ENCODE assay signal across 10 cellular contexts in the genomic region with DNA sequence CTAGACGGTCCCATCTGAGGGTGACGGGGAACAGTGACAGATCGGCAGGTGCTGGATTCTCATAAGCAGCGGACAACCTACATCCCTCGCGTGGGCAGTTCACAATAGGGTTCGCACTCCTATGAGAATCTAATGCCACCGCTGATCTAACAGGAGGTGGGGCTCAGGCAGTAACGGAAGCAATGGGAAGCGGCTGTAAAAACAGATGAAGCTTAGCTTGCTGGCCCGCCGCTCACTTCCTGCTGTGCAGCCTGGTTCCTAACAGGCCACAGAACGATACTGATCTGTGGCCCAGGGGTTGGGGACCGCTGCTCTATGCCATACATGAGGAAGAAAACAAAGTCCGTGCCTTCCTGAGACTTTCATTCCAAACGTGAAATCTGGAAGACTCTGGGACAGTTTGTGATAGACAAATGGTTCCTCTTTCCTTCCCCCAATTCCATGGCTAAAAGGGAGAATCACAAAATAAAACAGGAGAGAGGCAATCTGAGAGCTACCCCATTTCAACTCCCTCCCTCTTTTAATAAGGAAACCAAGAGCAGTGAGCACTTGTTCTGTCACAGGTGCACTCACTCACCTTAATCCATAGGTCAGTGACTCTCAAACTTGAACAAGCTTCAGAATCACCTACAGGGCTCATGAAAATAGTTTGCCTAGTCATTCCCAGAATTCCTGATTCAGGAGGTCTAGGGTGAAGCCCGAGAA. TPM values are rescaled to one million over a fixed set of nuclear protein-coding genes. Genes with fewer than 3 reads are reported as not detected.
DNase-seq lines count a peak whose midpoint lies in the region; ATAC-seq and TF ChIP-seq lines count a peak whose summit lies in the region.
"Had no signal": no experiment of that assay in that cellular context is flagged by ENCODE, and none has a peak within 500 bp of the region (broad histone marks: within the 10 kb centered on the region; RNA-seq: fewer than 3 reads in every experiment).

No MANE protein-coding gene starts in this region.

- DNase-seq in activated T-helper 1 cell treated with Interleukin-2 at 50 U/mL for 16 hours (ENCODE audit: low read depth) = peak; percentile 33
- peak in 1 of 2 donors; percentile 42 for DNase-seq in left lung
- DNase-seq in transverse colon = peak; percentile 18
- DNase-seq in osteoblast (ENCODE audit: insufficient read length, low spot score, missing footprints) = no peak
- no peak for DNase-seq in LoVo (ENCODE audit: low spot score)

- H3K4me2 ChIP-seq in osteoblast (ENCODE audit: insufficient read depth, low read length) = no peak overlapping the region

- intact Hi-C loops in left lung (cut with DNase I) = no loop called here
- intact Hi-C loops in transverse colon (cut with DNase I; ENCODE audit: low total_unique reads) = no loop called here

- no peak overlapping the region for H3K4me3 ChIP-seq in left lung
- no peak overlapping the region for H3K4me3 ChIP-seq in transverse colon
- H3K4me3 ChIP-seq in osteoblast (ENCODE audit: insufficient read depth, low read length) = no peak overlapping the region

- no peak overlapping the region for H2AFZ ChIP-seq in osteoblast (ENCODE audit: low read length)

- H3K27ac ChIP-seq in left lung (peak overlapping the region in 1 of 2 donors; percentile 64), transverse colon (peak overlapping the region in 2 of 4 donors; percentile 5 to 21), osteoblast (ENCODE audit: low read depth, low read length) (no peak overlapping the region)

- WGBS in transverse colon (ENCODE audit: low coverage in 1 of 2), 2 donors = 43 to 74% methylated on average over 5 to 17 of the region's 17 CpGs

- peaks cover 2 to 40% of the 10 kb centered on the region in 2 donors for H3K4me1 ChIP-seq in left lung
- H3K4me1 ChIP-seq in transverse colon = peaks cover 0 to 21% (median 3%) of the 10 kb centered on the region in 4 donors
- peaks cover 6% of the 10 kb centered on the region for H3K4me1 ChIP-seq in osteoblast (ENCODE audit: insufficient read depth, low read length)

- H3K27ac Mint-ChIP-seq in IgD-negative memory B cell = peak overlapping the region in 2 of 3 donors; percentile 64 to 67

- peaks cover 4% of the 10 kb centered on the region for H4K20me1 ChIP-seq in osteoblast (ENCODE audit: insufficient read depth, low read length)

- H3K27me3 ChIP-seq in left lung (no peaks in the 10 kb centered on the region), transverse colon (no peaks in the 10 kb centered on the region), osteoblast (ENCODE audit: insufficient read depth, low read length) (no peaks in the 10 kb centered on the region)

- TF ChIP-seq CTCF in left lung (IDR thresholded peaks at IDR 0.05) = no peak
- TF ChIP-seq CTCF in transverse colon (IDR thresholded peaks at IDR 0.05) = no peak
- no peak for TF ChIP-seq CTCF in osteoblast (IDR thresholded peaks at IDR 0.05; ENCODE audit: extremely low read depth, low read depth, low read length)

- TF ChIP-seq POLR2A in transverse colon (IDR thresholded peaks at IDR 0.05) = no peak

- no peaks in the 10 kb centered on the region for H3K79me2 ChIP-seq in osteoblast (ENCODE audit: insufficient read depth, low read length)

- H3K4me3 Mint-ChIP-seq in IgD-negative memory B cell = peak overlapping the region in 2 of 4 donors; percentile 41 to 74

- H3K27me3 Mint-ChIP-seq in IgD-negative memory B cell = no peaks in the 10 kb centered on the region

- in situ Hi-C loops in transverse colon (cut with MboI; ENCODE audit: low pct_ligation_motif_present in 1 of 4, low pct_unique_long_range_greater_than_20kb in 1 of 4, low sequenced_read_pairs in 3 of 4) = loop anchor here (10.0 to 25.0 kb wide), 2 partner anchors 352 to 704 kb away; no protein-coding TSS in a partner anchor

- TF ChIP-seq EP300 in transverse colon (IDR thresholded peaks at IDR 0.05; ENCODE audit: low read depth) = no peak

- H3K36me3 ChIP-seq in left lung (peaks cover 0 to 39% of the 10 kb centered on the region in 2 donors), transverse colon (peaks cover 0 to 8% (median 0%) of the 10 kb centered on the region in 4 donors), osteoblast (ENCODE audit: insufficient read depth, low read length) (peaks cover 29% of the 10 kb centered on the region)

- H3K9me3 Mint-ChIP-seq in IgD-negative memory B cell = no peaks in the 10 kb centered on the region

- peaks cover 7% of the 10 kb centered on the region for H3K36me3 Mint-ChIP-seq in IgD-negative memory B cell

- peaks cover 9 to 12% (median 9%) of the 10 kb centered on the region in 3 donors for H3K4me1 Mint-ChIP-seq in IgD-negative memory B cell

- ATAC-seq in left lung (peak; percentile 67), HG03565 (IDR thresholded peaks at IDR 0.05; ENCODE audit: unreplicated experiment) (no peak), GM19324 (IDR thresholded peaks at IDR 0.05; ENCODE audit: low FRiP score, unreplicated experiment) (no peak)
- ATAC-seq: HCT116 had no signal

- no peaks in the 10 kb centered on the region for H3K9me3 ChIP-seq in left lung
- H3K9me3 ChIP-seq in transverse colon = no peaks in the 10 kb centered on the region
- no peaks in the 10 kb centered on the region for H3K9me3 ChIP-seq in osteoblast (ENCODE audit: low read depth, low read length)

RNA-seq across cellular contexts. Expression of a gene that starts 12.1 kb away (rescaled TPM):
- 8.2 TPM for polyA plus RNA-seq in IgD-negative memory B cell
- total RNA-seq in left lung = 10 to 100 TPM; 18.4 to 18.8 TPM
- 10 to 100 TPM in 3 of 4 donors, 1 to 10 TPM in 1; 4.6 to 16.4 (median 12.8) TPM for total RNA-seq in transverse colon
- total RNA-seq in osteoblast = 31.8 and 37.3 TPM in 2 replicates

RNA-seq across cellular contexts. Expression of a gene that starts 16.4 kb away (rescaled TPM):
- not detected for polyA plus RNA-seq in IgD-negative memory B cell
- not detected for total RNA-seq in left lung
- total RNA-seq in transverse colon = not detected
- not detected in 2 replicates for total RNA-seq in osteoblast
- total RNA-seq: T-helper 1 cell treated with Interleukin-12 subunit alpha and Interleukin-12 subunit beta and Interleukin-4 antibody, amounts not matched to agents 30 ng/mL and 1 ng/mL, for 36 hours had no signal

RNA-seq across cellular contexts. Expression of a gene that starts 27.6 kb away (rescaled TPM):
- polyA plus RNA-seq in IgD-negative memory B cell = not detected
- not detected for total RNA-seq in left lung
- total RNA-seq in transverse colon = not detected
- not detected in 2 replicates for total RNA-seq in osteoblast
- total RNA-seq: T-helper 1 cell treated with Interleukin-12 subunit alpha and Interleukin-12 subunit beta and Interleukin-4 antibody, amounts not matched to agents 30 ng/mL and 1 ng/mL, for 36 hours had no signal

Comparison
In these comparisons a context has a peak if more than half of its experiments do, and no peak if none do; other contexts are left out.
1. DNase-seq: peak in activated T-helper 1 cell treated with Interleukin-2 at 50 U/mL for 16 hours (single experiment) and transverse colon (single experiment); none in osteoblast (single experiment) and LoVo (single experiment).